Comparison of ENCODE assay signal across 10 cellular contexts in the genomic region with DNA sequence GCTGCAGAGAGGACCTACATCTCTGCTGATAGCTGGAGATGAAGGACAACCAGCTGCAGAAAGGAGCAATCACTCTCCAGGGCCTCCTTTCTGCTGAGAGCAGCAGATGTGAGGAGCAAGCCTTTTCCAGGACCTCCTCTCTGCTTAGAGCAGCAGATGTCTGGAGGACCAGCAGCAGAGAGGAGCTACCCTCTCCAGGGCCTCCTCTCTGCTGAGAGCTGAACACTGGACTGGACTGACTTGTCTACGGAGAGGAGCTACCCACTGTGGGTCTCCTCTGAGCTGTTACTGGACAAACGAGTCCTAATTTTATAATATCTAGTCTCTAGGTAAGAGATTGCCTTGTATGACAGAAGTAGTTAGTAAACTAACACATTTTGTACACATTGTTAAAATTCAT. TPM values are rescaled to one million over a fixed set of nuclear protein-coding genes. Genes with fewer than 3 reads are reported as not detected.
"Had no signal": no experiment of that assay in that cellular context is flagged by ENCODE, and none has a peak within 500 bp of the region (broad histone marks: within the 10 kb centered on the region; RNA-seq: fewer than 3 reads in every experiment).

No MANE protein-coding gene starts in this region.

- H3K9ac ChIP-seq: KMS-11 had no signal

- H2AFZ ChIP-seq: GM23338 had no signal

- H3K4me3 ChIP-seq: GM23338 had no signal

- FAIRE-seq: H1, H54, HTR-8/SVneo had no signal

- ATAC-seq: GM23338, HCT116 had no signal

- DNase-seq: H9, IMR-90, KBM-7 had no signal

- H3K27ac ChIP-seq: KMS-11 had no signal

- H3K4me2 ChIP-seq: GM23338, KMS-11 had no signal

RNA-seq across cellular contexts. Expression of gene FLT1, which starts 40.8 kb away (rescaled TPM):
- total RNA-seq: HT-29 had no signal
